ENCODE assay signal across 1 cellular context in the genomic region with DNA sequence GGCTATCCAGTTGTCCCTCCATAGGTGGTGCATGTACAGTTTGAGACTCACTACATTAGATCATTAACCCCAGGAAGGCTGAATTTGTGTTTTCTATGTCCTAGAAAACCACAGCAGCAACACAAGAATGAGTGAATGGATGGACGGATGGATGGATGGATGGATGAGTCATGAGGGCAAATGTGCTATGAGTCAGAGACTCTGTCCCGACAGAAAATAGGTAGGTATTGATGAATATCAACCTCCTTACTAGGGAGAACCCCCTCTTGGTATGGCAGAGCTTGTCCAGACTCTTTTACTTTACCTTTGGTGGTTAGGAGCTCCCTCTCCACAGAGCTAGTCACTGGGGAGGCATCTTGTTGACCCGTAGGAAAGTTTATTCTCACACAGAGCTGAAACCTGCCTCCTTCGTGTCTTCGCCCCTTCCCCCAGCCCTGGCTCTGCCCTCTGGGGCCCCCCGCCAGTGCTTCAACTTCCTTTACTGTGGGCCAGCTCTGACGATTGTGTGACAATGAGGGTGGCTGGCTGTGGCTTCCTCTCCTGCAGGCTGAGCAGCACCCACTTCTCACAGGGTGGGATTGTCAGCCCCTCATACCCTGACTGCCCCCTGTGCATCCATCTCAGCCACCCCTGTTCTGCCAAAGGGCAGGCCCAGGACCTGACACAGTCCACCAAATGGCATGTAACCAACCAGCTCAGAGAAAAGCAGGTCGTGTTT.
TF ChIP-seq lines count a peak whose summit lies in the region.

No MANE protein-coding gene starts in this region.

TF ChIP-seq in WTC11, 78 proteins besides CTCF, POLR2A, EP300 and RAD21 (continued from another document):
- TF ChIP-seq, protein P1, sequence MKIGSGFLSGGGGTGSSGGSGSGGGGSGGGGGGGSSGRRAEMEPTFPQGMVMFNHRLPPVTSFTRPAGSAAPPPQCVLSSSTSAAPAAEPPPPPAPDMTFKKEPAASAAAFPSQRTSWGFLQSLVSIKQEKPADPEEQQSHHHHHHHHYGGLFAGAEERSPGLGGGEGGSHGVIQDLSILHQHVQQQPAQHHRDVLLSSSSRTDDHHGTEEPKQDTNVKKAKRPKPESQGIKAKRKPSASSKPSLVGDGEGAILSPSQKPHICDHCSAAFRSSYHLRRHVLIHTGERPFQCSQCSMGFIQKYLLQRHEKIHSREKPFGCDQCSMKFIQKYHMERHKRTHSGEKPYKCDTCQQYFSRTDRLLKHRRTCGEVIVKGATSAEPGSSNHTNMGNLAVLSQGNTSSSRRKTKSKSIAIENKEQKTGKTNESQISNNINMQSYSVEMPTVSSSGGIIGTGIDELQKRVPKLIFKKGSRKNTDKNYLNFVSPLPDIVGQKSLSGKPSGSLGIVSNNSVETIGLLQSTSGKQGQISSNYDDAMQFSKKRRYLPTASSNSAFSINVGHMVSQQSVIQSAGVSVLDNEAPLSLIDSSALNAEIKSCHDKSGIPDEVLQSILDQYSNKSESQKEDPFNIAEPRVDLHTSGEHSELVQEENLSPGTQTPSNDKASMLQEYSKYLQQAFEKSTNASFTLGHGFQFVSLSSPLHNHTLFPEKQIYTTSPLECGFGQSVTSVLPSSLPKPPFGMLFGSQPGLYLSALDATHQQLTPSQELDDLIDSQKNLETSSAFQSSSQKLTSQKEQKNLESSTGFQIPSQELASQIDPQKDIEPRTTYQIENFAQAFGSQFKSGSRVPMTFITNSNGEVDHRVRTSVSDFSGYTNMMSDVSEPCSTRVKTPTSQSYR (CRISPR knock-in tag; IDR thresholded peaks at IDR 0.05) = no peak
- TF ChIP-seq, protein P2, sequence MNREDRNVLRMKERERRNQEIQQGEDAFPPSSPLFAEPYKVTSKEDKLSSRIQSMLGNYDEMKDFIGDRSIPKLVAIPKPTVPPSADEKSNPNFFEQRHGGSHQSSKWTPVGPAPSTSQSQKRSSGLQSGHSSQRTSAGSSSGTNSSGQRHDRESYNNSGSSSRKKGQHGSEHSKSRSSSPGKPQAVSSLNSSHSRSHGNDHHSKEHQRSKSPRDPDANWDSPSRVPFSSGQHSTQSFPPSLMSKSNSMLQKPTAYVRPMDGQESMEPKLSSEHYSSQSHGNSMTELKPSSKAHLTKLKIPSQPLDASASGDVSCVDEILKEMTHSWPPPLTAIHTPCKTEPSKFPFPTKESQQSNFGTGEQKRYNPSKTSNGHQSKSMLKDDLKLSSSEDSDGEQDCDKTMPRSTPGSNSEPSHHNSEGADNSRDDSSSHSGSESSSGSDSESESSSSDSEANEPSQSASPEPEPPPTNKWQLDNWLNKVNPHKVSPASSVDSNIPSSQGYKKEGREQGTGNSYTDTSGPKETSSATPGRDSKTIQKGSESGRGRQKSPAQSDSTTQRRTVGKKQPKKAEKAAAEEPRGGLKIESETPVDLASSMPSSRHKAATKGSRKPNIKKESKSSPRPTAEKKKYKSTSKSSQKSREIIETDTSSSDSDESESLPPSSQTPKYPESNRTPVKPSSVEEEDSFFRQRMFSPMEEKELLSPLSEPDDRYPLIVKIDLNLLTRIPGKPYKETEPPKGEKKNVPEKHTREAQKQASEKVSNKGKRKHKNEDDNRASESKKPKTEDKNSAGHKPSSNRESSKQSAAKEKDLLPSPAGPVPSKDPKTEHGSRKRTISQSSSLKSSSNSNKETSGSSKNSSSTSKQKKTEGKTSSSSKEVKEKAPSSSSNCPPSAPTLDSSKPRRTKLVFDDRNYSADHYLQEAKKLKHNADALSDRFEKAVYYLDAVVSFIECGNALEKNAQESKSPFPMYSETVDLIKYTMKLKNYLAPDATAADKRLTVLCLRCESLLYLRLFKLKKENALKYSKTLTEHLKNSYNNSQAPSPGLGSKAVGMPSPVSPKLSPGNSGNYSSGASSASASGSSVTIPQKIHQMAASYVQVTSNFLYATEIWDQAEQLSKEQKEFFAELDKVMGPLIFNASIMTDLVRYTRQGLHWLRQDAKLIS (CRISPR knock-in tag; IDR thresholded peaks at IDR 0.05; ENCODE audit: borderline replicate concordance) = no peak
- TF ChIP-seq GABPB1 (CRISPR knock-in tag; IDR thresholded peaks at IDR 0.05) (no peak), ZNF121 (CRISPR knock-in tag; IDR thresholded peaks at IDR 0.05) (no peak), ZMAT4 (CRISPR knock-in tag; IDR thresholded peaks at IDR 0.05) (no peak), E2F5 (CRISPR knock-in tag; IDR thresholded peaks at IDR 0.05) (no peak), MXD4 (CRISPR knock-in tag; IDR thresholded peaks at IDR 0.05; ENCODE audit: borderline replicate concordance) (no peak), SOX15 (CRISPR knock-in tag; IDR thresholded peaks at IDR 0.05) (no peak), ZSCAN18 (CRISPR knock-in tag; IDR thresholded peaks at IDR 0.05) (no peak), OVOL2 (CRISPR knock-in tag; IDR thresholded peaks at IDR 0.05; ENCODE audit: borderline replicate concordance) (no peak), TEAD1 (CRISPR knock-in tag; IDR thresholded peaks at IDR 0.05) (no peak), NR2C2 (CRISPR knock-in tag; IDR thresholded peaks at IDR 0.05) (no peak)
- TF ChIP-seq, protein P3, sequence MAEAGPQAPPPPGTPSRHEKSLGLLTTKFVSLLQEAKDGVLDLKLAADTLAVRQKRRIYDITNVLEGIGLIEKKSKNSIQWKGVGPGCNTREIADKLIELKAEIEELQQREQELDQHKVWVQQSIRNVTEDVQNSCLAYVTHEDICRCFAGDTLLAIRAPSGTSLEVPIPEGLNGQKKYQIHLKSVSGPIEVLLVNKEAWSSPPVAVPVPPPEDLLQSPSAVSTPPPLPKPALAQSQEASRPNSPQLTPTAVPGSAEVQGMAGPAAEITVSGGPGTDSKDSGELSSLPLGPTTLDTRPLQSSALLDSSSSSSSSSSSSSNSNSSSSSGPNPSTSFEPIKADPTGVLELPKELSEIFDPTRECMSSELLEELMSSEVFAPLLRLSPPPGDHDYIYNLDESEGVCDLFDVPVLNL (CRISPR knock-in tag; IDR thresholded peaks at IDR 0.05; ENCODE audit: borderline replicate concordance, low read depth) = no peak
- TF ChIP-seq, protein P4, sequence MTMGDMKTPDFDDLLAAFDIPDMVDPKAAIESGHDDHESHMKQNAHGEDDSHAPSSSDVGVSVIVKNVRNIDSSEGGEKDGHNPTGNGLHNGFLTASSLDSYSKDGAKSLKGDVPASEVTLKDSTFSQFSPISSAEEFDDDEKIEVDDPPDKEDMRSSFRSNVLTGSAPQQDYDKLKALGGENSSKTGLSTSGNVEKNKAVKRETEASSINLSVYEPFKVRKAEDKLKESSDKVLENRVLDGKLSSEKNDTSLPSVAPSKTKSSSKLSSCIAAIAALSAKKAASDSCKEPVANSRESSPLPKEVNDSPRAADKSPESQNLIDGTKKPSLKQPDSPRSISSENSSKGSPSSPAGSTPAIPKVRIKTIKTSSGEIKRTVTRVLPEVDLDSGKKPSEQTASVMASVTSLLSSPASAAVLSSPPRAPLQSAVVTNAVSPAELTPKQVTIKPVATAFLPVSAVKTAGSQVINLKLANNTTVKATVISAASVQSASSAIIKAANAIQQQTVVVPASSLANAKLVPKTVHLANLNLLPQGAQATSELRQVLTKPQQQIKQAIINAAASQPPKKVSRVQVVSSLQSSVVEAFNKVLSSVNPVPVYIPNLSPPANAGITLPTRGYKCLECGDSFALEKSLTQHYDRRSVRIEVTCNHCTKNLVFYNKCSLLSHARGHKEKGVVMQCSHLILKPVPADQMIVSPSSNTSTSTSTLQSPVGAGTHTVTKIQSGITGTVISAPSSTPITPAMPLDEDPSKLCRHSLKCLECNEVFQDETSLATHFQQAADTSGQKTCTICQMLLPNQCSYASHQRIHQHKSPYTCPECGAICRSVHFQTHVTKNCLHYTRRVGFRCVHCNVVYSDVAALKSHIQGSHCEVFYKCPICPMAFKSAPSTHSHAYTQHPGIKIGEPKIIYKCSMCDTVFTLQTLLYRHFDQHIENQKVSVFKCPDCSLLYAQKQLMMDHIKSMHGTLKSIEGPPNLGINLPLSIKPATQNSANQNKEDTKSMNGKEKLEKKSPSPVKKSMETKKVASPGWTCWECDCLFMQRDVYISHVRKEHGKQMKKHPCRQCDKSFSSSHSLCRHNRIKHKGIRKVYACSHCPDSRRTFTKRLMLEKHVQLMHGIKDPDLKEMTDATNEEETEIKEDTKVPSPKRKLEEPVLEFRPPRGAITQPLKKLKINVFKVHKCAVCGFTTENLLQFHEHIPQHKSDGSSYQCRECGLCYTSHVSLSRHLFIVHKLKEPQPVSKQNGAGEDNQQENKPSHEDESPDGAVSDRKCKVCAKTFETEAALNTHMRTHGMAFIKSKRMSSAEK (CRISPR knock-in tag; IDR thresholded peaks at IDR 0.05; ENCODE audit: borderline replicate concordance) = no peak
